Comparison of ENCODE assay signal across 9 cellular contexts in the genomic region with DNA sequence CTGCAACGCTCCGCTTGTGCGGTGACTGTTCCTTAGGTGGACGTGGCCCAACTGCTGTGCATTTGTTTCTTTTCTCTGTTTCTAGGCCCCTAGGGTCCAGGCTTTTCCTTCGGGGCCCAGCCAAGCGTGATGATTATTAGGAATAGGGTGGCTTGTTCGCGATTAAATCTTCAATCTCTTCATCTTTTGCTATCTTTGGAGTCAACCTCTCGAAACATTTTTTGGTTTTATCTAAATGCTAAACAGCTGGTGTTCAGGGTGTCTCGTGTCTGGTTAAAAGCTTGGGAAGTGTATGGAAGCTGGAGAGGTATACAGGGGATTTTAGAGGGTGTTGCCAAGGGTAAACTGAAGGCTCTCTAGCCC. TPM values are rescaled to one million over a fixed set of nuclear protein-coding genes. Genes with fewer than 3 reads are reported as not detected.
DNase-seq lines count a peak whose midpoint lies in the region; TF ChIP-seq lines count a peak whose summit lies in the region.
"Had no signal": no experiment of that assay in that cellular context is flagged by ENCODE, and none has a peak within 500 bp of the region (broad histone marks: within the 10 kb centered on the region; RNA-seq: fewer than 3 reads in every experiment).

No MANE protein-coding gene starts in this region.

- intact Hi-C loops in activated CD4-positive, alpha-beta memory T cell treated with anti-CD3 and anti-CD28 coated beads for 36 hours (cut with micrococcal nuclease) = no loop called here
- intact Hi-C loops in stomach (cut with DNase I; ENCODE audit: low total_unique reads) = no loop called here
- intact Hi-C loops in adrenal gland (cut with DNase I) = no loop called here

- no peak for TF ChIP-seq EP300 in stomach (IDR thresholded peaks at IDR 0.05)

- CTCF ChIA-PET in activated CD4-positive, alpha-beta memory T cell treated with anti-CD3 and anti-CD28 coated beads, Interleukin-2, amount 10 ng/mL, durations not matched to agents 7 days and 5 days (lab: Charles Lee) = no interaction called here
- CTCF ChIA-PET in activated CD4-positive, alpha-beta memory T cell treated with anti-CD3 and anti-CD28 coated beads for 36 hours (lab: Charles Lee) = no interaction called here

- H3K4me3 ChIP-seq in iPS-18a (ENCODE audit: low read length) (peak overlapping the region; percentile 82), stomach (peak overlapping the region; percentile 36 to 51 (median 44)), adrenal gland (peak overlapping the region in 1 of 4 donors; percentile 50)

- TF ChIP-seq POLR2A in stomach (IDR thresholded peaks at IDR 0.05) = no peak
- no peak for TF ChIP-seq POLR2A in adrenal gland (IDR thresholded peaks at IDR 0.05)

- H3K27ac Mint-ChIP-seq in activated CD4-positive, alpha-beta memory T cell treated with anti-CD3 and anti-CD28 coated beads, Interleukin-2, amount 10 ng/mL, durations not matched to agents 7 days and 5 days = no peak overlapping the region
- H3K27ac Mint-ChIP-seq in activated CD4-positive, alpha-beta memory T cell treated with anti-CD3 and anti-CD28 coated beads for 36 hours = no peak overlapping the region

- POLR2A ChIA-PET in activated CD4-positive, alpha-beta memory T cell treated with anti-CD3 and anti-CD28 coated beads, Interleukin-2, amount 10 ng/mL, durations not matched to agents 7 days and 5 days (lab: Charles Lee) = no interaction called here
- POLR2A ChIA-PET in activated CD4-positive, alpha-beta memory T cell treated with anti-CD3 and anti-CD28 coated beads for 36 hours (lab: Charles Lee) = no interaction called here

- H3K9ac ChIP-seq in iPS-18a (ENCODE audit: low read length) = peak overlapping the region; percentile 6

- H3K9me3 Mint-ChIP-seq in activated CD4-positive, alpha-beta memory T cell treated with anti-CD3 and anti-CD28 coated beads, Interleukin-2, amount 10 ng/mL, durations not matched to agents 7 days and 5 days = no peaks in the 10 kb centered on the region
- no peaks in the 10 kb centered on the region for H3K9me3 Mint-ChIP-seq in activated CD4-positive, alpha-beta memory T cell treated with anti-CD3 and anti-CD28 coated beads for 36 hours

- H3K27ac ChIP-seq in VCaP (peak overlapping the region; percentile 62), iPS-18a (ENCODE audit: low read length) (no peak overlapping the region), stomach (no peak overlapping the region), adrenal gland (no peak overlapping the region)

- H3K27me3 ChIP-seq in iPS-18a (ENCODE audit: control insufficient read depth, insufficient read depth, low read length) (peaks cover 42% of the 10 kb centered on the region), stomach (peaks cover 5 to 75% (median 35%) of the 10 kb centered on the region in 3 donors), adrenal gland (peaks cover 37% of the 10 kb centered on the region)

- H3K36me3 ChIP-seq in iPS-18a (ENCODE audit: control insufficient read depth, low read depth, low read length) (no peaks in the 10 kb centered on the region), stomach (no peaks in the 10 kb centered on the region), adrenal gland (replicated peaks in 1 of 2) (no peaks in the 10 kb centered on the region)

- H3K4me1 ChIP-seq in iPS-18a (ENCODE audit: control insufficient read depth, low read depth, low read length) (peaks cover 14% of the 10 kb centered on the region), stomach (peaks cover 6 to 25% (median 18%) of the 10 kb centered on the region in 4 donors), adrenal gland (replicated peaks in 1 of 2) (peaks cover 0 to 12% of the 10 kb centered on the region in 2 donors)

- TF ChIP-seq CTCF in VCaP (conservative IDR thresholded peaks at IDR 0.05) (no peak), stomach (IDR thresholded peaks at IDR 0.05) (no peak), adrenal gland (IDR thresholded peaks at IDR 0.05) (no peak)

- H3K4me3 Mint-ChIP-seq in activated CD4-positive, alpha-beta memory T cell treated with anti-CD3 and anti-CD28 coated beads, Interleukin-2, amount 10 ng/mL, durations not matched to agents 7 days and 5 days = peak overlapping the region; percentile 5
- no peak overlapping the region for H3K4me3 Mint-ChIP-seq in activated CD4-positive, alpha-beta memory T cell treated with anti-CD3 and anti-CD28 coated beads for 36 hours

- H3K9me3 ChIP-seq in iPS-18a (ENCODE audit: control insufficient read depth, low read depth, low read length) = no peaks in the 10 kb centered on the region
- H3K9me3 ChIP-seq in stomach = no peaks in the 10 kb centered on the region
- H3K9me3 ChIP-seq in adrenal gland (replicated peaks in 1 of 3) = no peaks in the 10 kb centered on the region

- peaks cover 42% of the 10 kb centered on the region for H3K27me3 Mint-ChIP-seq in activated CD4-positive, alpha-beta memory T cell treated with anti-CD3 and anti-CD28 coated beads, Interleukin-2, amount 10 ng/mL, durations not matched to agents 7 days and 5 days
- H3K27me3 Mint-ChIP-seq in activated CD4-positive, alpha-beta memory T cell treated with anti-CD3 and anti-CD28 coated beads for 36 hours = peaks cover 41% of the 10 kb centered on the region

- H3K36me3 Mint-ChIP-seq in activated CD4-positive, alpha-beta memory T cell treated with anti-CD3 and anti-CD28 coated beads, Interleukin-2, amount 10 ng/mL, durations not matched to agents 7 days and 5 days (ENCODE audit: low read depth) = peaks cover 2% of the 10 kb centered on the region
- no peaks in the 10 kb centered on the region for H3K36me3 Mint-ChIP-seq in activated CD4-positive, alpha-beta memory T cell treated with anti-CD3 and anti-CD28 coated beads for 36 hours

- peaks cover 6% of the 10 kb centered on the region for H3K4me1 Mint-ChIP-seq in activated CD4-positive, alpha-beta memory T cell treated with anti-CD3 and anti-CD28 coated beads, Interleukin-2, amount 10 ng/mL, durations not matched to agents 7 days and 5 days
- H3K4me1 Mint-ChIP-seq in activated CD4-positive, alpha-beta memory T cell treated with anti-CD3 and anti-CD28 coated beads for 36 hours (ENCODE audit: low read depth) = peaks cover 16% of the 10 kb centered on the region

- whole genome bisulfite sequencing in stomach, 5 donors = 7 to 11% (median 9%) methylated on average over 10 of the region's 10 CpGs
- WGBS in adrenal gland, 4 donors = 9 to 14% (median 11%) methylated on average over 9 to 10 of the region's 10 CpGs

- DNase-seq in activated CD4-positive, alpha-beta memory T cell treated with anti-CD3 and anti-CD28 coated beads, Interleukin-2, amount 10 ng/mL, durations not matched to agents 7 days and 5 days = no peak
- no peak for DNase-seq in activated CD4-positive, alpha-beta memory T cell treated with anti-CD3 and anti-CD28 coated beads for 36 hours
- no peak for DNase-seq in stomach
- DNase-seq in AG20443 (ENCODE audit: low spot score) = no peak
- DNase-seq in cerebellum (ENCODE audit: low spot score) = no peak
- no peak for DNase-seq in adrenal gland
- DNase-seq: activated effector memory CD4-positive, alpha-beta T cell treated with anti-CD3 and anti-CD28 coated beads, Interleukin-2, amount 50 U/mL, for 16 hours had no signal

RNA-seq across cellular contexts. Expression of gene PLD5, which starts 0.8 kb away (rescaled TPM):
- not detected for total RNA-seq in activated CD4-positive, alpha-beta memory T cell treated with anti-CD3 and anti-CD28 coated beads, Interleukin-2, amount 10 ng/mL, durations not matched to agents 7 days and 5 days
- not detected for total RNA-seq in activated CD4-positive, alpha-beta memory T cell treated with anti-CD3 and anti-CD28 coated beads for 36 hours
- total RNA-seq in stomach (under 1 TPM in 3 of 5 donors, not detected in 2; under 0.01 to 0.72 (median 0.37) TPM), cerebellum (16.5 TPM), adrenal gland (1 to 10 TPM; 1.9 to 9.6 (median 2.5) TPM)
- polyA plus RNA-seq in stomach (under 1 TPM in 1 of 3 donors, not detected in 2; 0.10 TPM), adrenal gland (1 to 10 TPM in 2 of 3 donors, under 1 TPM in 1; 0.24 to 3.4 (median 1.5) TPM)
